1 cellular context compared by ENCODE assay signal in genomic region chr20:46573788-46574581, GRCh38.
A peak's percentile ranks its signal among the peaks of the same experiment; 100 is the strongest.
TF ChIP-seq lines count a peak whose summit lies in the region.

No MANE protein-coding gene starts in this region.

TF ChIP-seq in endothelial cell of umbilical vein, 7 proteins besides CTCF, POLR2A, EP300 and RAD21:
- no peak for TF ChIP-seq GATA2 (IDR thresholded peaks at IDR 0.05; ENCODE audit: insufficient read depth, insufficient read length, low read depth, low read length)
- peak; percentile 19 for TF ChIP-seq FOS (IDR thresholded peaks at IDR 0.05; ENCODE audit: borderline replicate concordance, insufficient read depth, low read length)
